1 cellular context compared by ENCODE assay signal in genomic region chr13:113835461-113836274, GRCh38.
TF ChIP-seq lines count a peak whose summit lies in the region.

No MANE protein-coding gene starts in this region.

TF ChIP-seq in HEK293, 187 proteins besides CTCF, POLR2A, EP300 and RAD21 (continued from another document):
- TF ChIP-seq, protein P1, sequence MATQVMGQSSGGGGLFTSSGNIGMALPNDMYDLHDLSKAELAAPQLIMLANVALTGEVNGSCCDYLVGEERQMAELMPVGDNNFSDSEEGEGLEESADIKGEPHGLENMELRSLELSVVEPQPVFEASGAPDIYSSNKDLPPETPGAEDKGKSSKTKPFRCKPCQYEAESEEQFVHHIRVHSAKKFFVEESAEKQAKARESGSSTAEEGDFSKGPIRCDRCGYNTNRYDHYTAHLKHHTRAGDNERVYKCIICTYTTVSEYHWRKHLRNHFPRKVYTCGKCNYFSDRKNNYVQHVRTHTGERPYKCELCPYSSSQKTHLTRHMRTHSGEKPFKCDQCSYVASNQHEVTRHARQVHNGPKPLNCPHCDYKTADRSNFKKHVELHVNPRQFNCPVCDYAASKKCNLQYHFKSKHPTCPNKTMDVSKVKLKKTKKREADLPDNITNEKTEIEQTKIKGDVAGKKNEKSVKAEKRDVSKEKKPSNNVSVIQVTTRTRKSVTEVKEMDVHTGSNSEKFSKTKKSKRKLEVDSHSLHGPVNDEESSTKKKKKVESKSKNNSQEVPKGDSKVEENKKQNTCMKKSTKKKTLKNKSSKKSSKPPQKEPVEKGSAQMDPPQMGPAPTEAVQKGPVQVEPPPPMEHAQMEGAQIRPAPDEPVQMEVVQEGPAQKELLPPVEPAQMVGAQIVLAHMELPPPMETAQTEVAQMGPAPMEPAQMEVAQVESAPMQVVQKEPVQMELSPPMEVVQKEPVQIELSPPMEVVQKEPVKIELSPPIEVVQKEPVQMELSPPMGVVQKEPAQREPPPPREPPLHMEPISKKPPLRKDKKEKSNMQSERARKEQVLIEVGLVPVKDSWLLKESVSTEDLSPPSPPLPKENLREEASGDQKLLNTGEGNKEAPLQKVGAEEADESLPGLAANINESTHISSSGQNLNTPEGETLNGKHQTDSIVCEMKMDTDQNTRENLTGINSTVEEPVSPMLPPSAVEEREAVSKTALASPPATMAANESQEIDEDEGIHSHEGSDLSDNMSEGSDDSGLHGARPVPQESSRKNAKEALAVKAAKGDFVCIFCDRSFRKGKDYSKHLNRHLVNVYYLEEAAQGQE (tag by site-specific recombination; IDR thresholded peaks at IDR 0.05) = no peak
- TF ChIP-seq ZNF416 (tag by site-specific recombination; IDR thresholded peaks at IDR 0.05) = no peak
- no peak for TF ChIP-seq ZNF501 (tag by site-specific recombination; IDR thresholded peaks at IDR 0.05)
- TF ChIP-seq PRDM1 (tag by site-specific recombination; IDR thresholded peaks at IDR 0.05) = no peak
- no peak for TF ChIP-seq SCRT1 (tag by site-specific recombination; IDR thresholded peaks at IDR 0.05; ENCODE audit: borderline replicate concordance)
- no peak for TF ChIP-seq ZNF433 (tag by site-specific recombination; IDR thresholded peaks at IDR 0.05; ENCODE audit: low read depth)
- peak; percentile 25; the same call in 1 of the 2 replicates for TF ChIP-seq GLIS1 (tag by site-specific recombination; IDR thresholded peaks at IDR 0.05)
- peak; percentile 92 for TF ChIP-seq FEZF1 (tag by site-specific recombination; IDR thresholded peaks at IDR 0.05)
- no peak for TF ChIP-seq ELK4 (IDR thresholded peaks at IDR 0.05; ENCODE audit: borderline replicate concordance, low read depth, low read length)
- no peak for TF ChIP-seq ZNF248 (tag by site-specific recombination; IDR thresholded peaks at IDR 0.05)
- TF ChIP-seq ZNF704 (tag by site-specific recombination; IDR thresholded peaks at IDR 0.05) = no peak
- no peak for TF ChIP-seq ZNF274 (IDR thresholded peaks at IDR 0.05; ENCODE audit: low read length)
- TF ChIP-seq ZNF274 (tag by site-specific recombination; IDR thresholded peaks at IDR 0.05; ENCODE audit: borderline replicate concordance) = no peak
- no peak for TF ChIP-seq ZNF623 (tag by site-specific recombination; IDR thresholded peaks at IDR 0.05)
- TF ChIP-seq ZNF549 (tag by site-specific recombination; IDR thresholded peaks at IDR 0.05) = no peak
- no peak for TF ChIP-seq KLF16 (tag by site-specific recombination; IDR thresholded peaks at IDR 0.05)
- TF ChIP-seq ZNF391 (tag by site-specific recombination; IDR thresholded peaks at IDR 0.05; ENCODE audit: borderline replicate concordance, low read depth) = no peak
- TF ChIP-seq ZNF600 (tag by site-specific recombination; IDR thresholded peaks at IDR 0.05) = no peak
- TF ChIP-seq ZNF19 (tag by site-specific recombination; IDR thresholded peaks at IDR 0.05; ENCODE audit: low read depth) = no peak
- no peak for TF ChIP-seq KLF7 (tag by site-specific recombination; IDR thresholded peaks at IDR 0.05; ENCODE audit: borderline replicate concordance)
- no peak for TF ChIP-seq SP7 (tag by site-specific recombination; IDR thresholded peaks at IDR 0.05)
- no peak for TF ChIP-seq ZNF311 (tag by site-specific recombination; IDR thresholded peaks at IDR 0.05; ENCODE audit: borderline replicate concordance)
- TF ChIP-seq OSR2 (tag by site-specific recombination; IDR thresholded peaks at IDR 0.05) = peak; percentile 51; the same call in 1 of the 2 replicates
- peak; percentile 72 for TF ChIP-seq ZBTB8A (tag by site-specific recombination; IDR thresholded peaks at IDR 0.05)
